In the genomic region with DNA sequence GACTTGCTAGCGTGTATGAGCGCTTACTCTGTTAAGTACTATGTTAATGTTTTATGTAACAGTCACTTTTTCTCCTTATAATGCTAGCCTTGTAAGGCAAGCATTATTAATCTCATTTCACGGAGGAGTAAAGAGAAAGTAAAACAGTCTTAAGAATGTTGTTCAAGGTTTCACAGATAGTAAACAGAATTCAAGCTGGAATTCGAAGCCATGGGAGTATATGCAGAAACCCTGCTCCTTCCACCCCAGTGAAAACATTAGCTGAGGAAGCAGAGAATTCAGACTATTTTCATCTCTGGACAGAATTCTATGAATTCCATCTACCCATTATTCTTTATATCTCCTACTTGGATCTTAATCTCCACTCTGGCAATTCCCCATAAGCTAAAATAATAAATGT, we compare ENCODE assay signal across 28 cellular contexts.
"Had no signal": no experiment of that assay in that cellular context is flagged by ENCODE, and none has a peak within 500 bp of the region (broad histone marks: within the 10 kb centered on the region; RNA-seq: fewer than 3 reads in every experiment).

No MANE protein-coding gene starts in this region.

- H3K4me3 ChIP-seq: coronary artery, esophagus squamous epithelium, heart right ventricle, left lung, neural progenitor cell, prostate gland, sigmoid colon, thoracic aorta, tibial nerve, upper lobe of left lung had no signal

- H2AFZ ChIP-seq: neural progenitor cell had no signal

- DNase-seq: dermis blood vessel endothelial cell; effector memory CD4-positive, alpha-beta T cell; erythroblast; esophagus squamous epithelium; foreskin melanocyte; glutamatergic neuron; heart right ventricle; hippocampal formation; left cardiac atrium; left lung; mesendoderm; midbrain; naive thymus-derived CD4-positive, alpha-beta T cell; right cardiac atrium; sigmoid colon; stimulated activated CD4-positive, alpha-beta T cell treated with anti-CD3 and anti-CD28 coated beads, Interleukin-2, amount 100 ng/mL, for 24 hours; stimulated activated CD4-positive, alpha-beta T cell treated with anti-CD3 and anti-CD28 coated beads, Interleukin-4, amount 100 ng/mL, for 24 hours; stimulated activated naive CD8-positive, alpha-beta T cell treated with anti-CD3 and anti-CD28 coated beads, Interleukin-15, Interleukin-2, amounts not matched to agents 100 U/mL and 50 U/mL, for 24 hours; substantia nigra; upper lobe of left lung had no signal

- ATAC-seq: heart right ventricle; left cardiac atrium; left lung; naive thymus-derived CD4-positive, alpha-beta T cell; right cardiac atrium; stimulated activated effector memory CD8-positive, alpha-beta T cell treated with anti-CD3 and anti-CD28 coated beads, Interleukin-12 subunit alpha, Interleukin-12 subunit beta, amount 100 ng/mL, for 72 hours; stimulated activated naive CD8-positive, alpha-beta T cell treated with anti-CD3 and anti-CD28 coated beads, Interleukin-15, Interleukin-2, amounts not matched to agents 100 U/mL and 50 U/mL, for 24 hours had no signal

- H3K27ac ChIP-seq: coronary artery, esophagus squamous epithelium, heart right ventricle, left lung, neural progenitor cell, prostate gland, thoracic aorta, tibial nerve, upper lobe of left lung had no signal

- H3K9ac ChIP-seq: neural progenitor cell had no signal

- H3K9me3 ChIP-seq: esophagus squamous epithelium, left lung, prostate gland, sigmoid colon, thoracic aorta, tibial nerve, upper lobe of left lung had no signal

- H3K27me3 ChIP-seq: esophagus squamous epithelium, heart right ventricle, left lung, neural progenitor cell, sigmoid colon, tibial nerve, upper lobe of left lung had no signal

- H3K4me1 ChIP-seq: esophagus squamous epithelium, heart right ventricle, left lung, prostate gland, tibial nerve, upper lobe of left lung had no signal

- FAIRE-seq: islet of Langerhans, urothelium cell line had no signal

- H3K4me2 ChIP-seq: neural progenitor cell had no signal

- H3K36me3 ChIP-seq: esophagus squamous epithelium, heart right ventricle, left lung, neural progenitor cell, prostate gland, sigmoid colon, thoracic aorta, tibial nerve, upper lobe of left lung had no signal
